24 cellular contexts compared by ENCODE assay signal in the genomic region with DNA sequence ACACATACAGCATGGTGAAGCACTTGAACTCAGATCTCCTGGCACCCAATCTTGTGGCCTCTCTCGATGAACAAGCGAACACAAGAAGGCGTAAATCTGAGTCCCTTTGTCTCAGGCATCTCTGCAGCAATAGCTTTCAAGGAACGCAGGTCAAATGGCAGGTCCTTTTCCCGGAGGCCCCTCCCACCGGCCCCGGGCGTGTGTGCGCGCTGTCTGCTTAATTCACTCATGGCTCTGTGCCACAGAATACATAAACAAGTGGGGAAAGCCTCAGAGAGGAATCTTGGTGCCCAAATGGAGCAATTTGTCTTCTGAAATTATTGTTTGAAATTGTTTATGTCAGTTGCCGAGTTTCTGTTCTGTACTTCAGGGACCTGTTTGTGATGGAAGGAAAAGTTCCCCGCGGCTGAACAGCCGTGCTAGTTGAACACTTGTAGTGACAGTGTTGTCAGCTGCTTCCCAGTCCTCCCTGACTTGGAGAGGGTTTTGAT. TPM values are rescaled to one million over a fixed set of nuclear protein-coding genes. Genes with fewer than 3 reads are reported as not detected.
DNase-seq lines count a peak whose midpoint lies in the region; ATAC-seq and TF ChIP-seq lines count a peak whose summit lies in the region.
"Had no signal": no experiment of that assay in that cellular context is flagged by ENCODE, and none has a peak within 500 bp of the region (broad histone marks: within the 10 kb centered on the region; RNA-seq: fewer than 3 reads in every experiment).

No MANE protein-coding gene starts in this region.

- peak; percentile 35 for ATAC-seq in left ventricle myocardium superior
- ATAC-seq in psoas muscle = no peak
- ATAC-seq: activated naive CD8-positive, alpha-beta T cell treated with anti-CD3 and anti-CD28 coated beads, Interleukin-2, amount 50 U/mL, for 24 hours; activated T-helper 17 cell treated with anti-CD3 and anti-CD28 coated beads, Interleukin-2, amount 50 U/mL, for 72 hours; natural killer cell; T-helper 17 cell had no signal

- H3K4me3 ChIP-seq in stomach = peak overlapping the region in 3 of 4 donors; percentile 5 to 21 (median 11)
- H3K4me3 ChIP-seq in spleen = peak overlapping the region in 1 of 8 donors; percentile 13
- H3K4me3 ChIP-seq in psoas muscle = no peak overlapping the region
- H3K4me3 ChIP-seq: BLaER1, SJCRH30 had no signal

- peak overlapping the region in 4 of 5 donors; percentile 42 to 80 (median 49) for H3K27ac ChIP-seq in stomach
- no peak overlapping the region for H3K27ac ChIP-seq in spleen
- no peak overlapping the region for H3K27ac ChIP-seq in psoas muscle
- H3K27ac ChIP-seq: BLaER1, SJCRH30 had no signal

- DNase-seq in NCI-H1436 (lab: John Stamatoyannopoulos, UW) (peak; percentile 19), NCI-H1436 treated with DMSO at 0.1 percent for 48 hours (lab: John Stamatoyannopoulos, UW) (no peak), RPMI8226 (peak; percentile 2), left ventricle myocardium superior (peak; percentile 35), stomach (no peak), spleen (no peak), psoas muscle (no peak), SIG-M5 (lab: John Stamatoyannopoulos, UW) (no peak)
- DNase-seq: 8988T; activated CD4-positive, alpha-beta T cell treated with anti-CD3 and anti-CD28 coated beads, Interleukin-2, amount 10 ng/mL, durations not matched to agents 7 days and 5 days; activated naive CD8-positive, alpha-beta T cell treated with anti-CD3 and anti-CD28 coated beads, Interleukin-2, amount 50 U/mL, for 24 hours; HCEC 1CT; hippocampal formation; Karpas-422; natural killer cell; NCI-H2081; posterior cingulate gyrus; small intestine; stimulated activated CD4-positive, alpha-beta T cell treated with anti-CD3 and anti-CD28 coated beads, Interleukin-2, amount 100 ng/mL, for 48 hours; T-helper 17 cell had no signal

- H3K9me3 ChIP-seq in stomach = no peaks in the 10 kb centered on the region
- no peaks in the 10 kb centered on the region for H3K9me3 ChIP-seq in spleen
- H3K9me3 ChIP-seq in psoas muscle = no peaks in the 10 kb centered on the region
- H3K9me3 ChIP-seq: BLaER1, SJCRH30 had no signal

- TF ChIP-seq POLR2A in stomach (IDR thresholded peaks at IDR 0.05) (no peak), spleen (IDR thresholded peaks at IDR 0.05) (no peak)

- peaks cover 0 to 29% (median 0%) of the 10 kb centered on the region in 4 donors for H3K4me1 ChIP-seq in stomach
- no peaks in the 10 kb centered on the region for H3K4me1 ChIP-seq in spleen
- no peaks in the 10 kb centered on the region for H3K4me1 ChIP-seq in psoas muscle
- H3K4me1 ChIP-seq: SJCRH30 had no signal

- TF ChIP-seq EP300 in stomach (IDR thresholded peaks at IDR 0.05) = no peak

- WGBS in stomach, 5 donors = 41 to 52% (median 46%) methylated on average over 11 to 14 of the region's 14 CpGs
- WGBS in spleen, 5 donors = 64 to 84% (median 77%) methylated on average over 14 of the region's 14 CpGs
- 38 to 46% (median 45%) methylated on average over 14 of the region's 14 CpGs for WGBS in psoas muscle, 3 donors

- H3K36me3 ChIP-seq in stomach = no peaks in the 10 kb centered on the region
- no peaks in the 10 kb centered on the region for H3K36me3 ChIP-seq in spleen
- H3K36me3 ChIP-seq in psoas muscle (ENCODE audit: insufficient read depth in 1 of 2, low read depth in 1 of 2) = no peaks in the 10 kb centered on the region
- H3K36me3 ChIP-seq: BLaER1, SJCRH30 had no signal

- intact Hi-C loops in left ventricle myocardium superior (cut with micrococcal nuclease) = no loop called here
- intact Hi-C loops in stomach (cut with DNase I; ENCODE audit: low total_unique reads) = no loop called here
- intact Hi-C loops in spleen (cut with DNase I; ENCODE audit: low total_unique reads) = no loop called here
- intact Hi-C loops in psoas muscle (cut with DNase I) = no loop called here

- no peak for TF ChIP-seq CTCF in stomach (IDR thresholded peaks at IDR 0.05)
- no peak for TF ChIP-seq CTCF in spleen (IDR thresholded peaks at IDR 0.05 in 8 of 11, conservative IDR thresholded peaks at IDR 0.05 in 3 of 11)
- TF ChIP-seq CTCF in psoas muscle (IDR thresholded peaks at IDR 0.05) = no peak

- H3K27me3 ChIP-seq in stomach (peaks cover 0 to 3% (median 0%) of the 10 kb centered on the region in 3 donors), spleen (replicated peaks in 1 of 7) (no peaks in the 10 kb centered on the region), psoas muscle (ENCODE audit: insufficient read depth in 3 of 3, low read length in 2 of 3) (no peaks in the 10 kb centered on the region)
- H3K27me3 ChIP-seq: BLaER1 had no signal

RNA-seq across cellular contexts. Expression of a gene that starts 14.8 kb away (rescaled TPM):
- total RNA-seq in left ventricle myocardium superior (35.7 TPM), stomach (10 to 100 TPM in 4 of 5 donors, 1 to 10 TPM in 1; 1.4 to 61.4 (median 35.1) TPM), spleen (1 to 10 TPM in 3 of 7 donors, under 1 TPM in 4; 0.33 to 2.5 (median 0.98) TPM), psoas muscle (1 to 10 TPM in 1 of 4 donors, under 1 TPM in 3; 0.22 to 1.2 (median 0.62) TPM)
- polyA plus RNA-seq in stomach (1 to 10 TPM; 2.3 to 5.2 (median 3.3) TPM), spleen (under 1 TPM; 0.17 to 0.54 (median 0.29) TPM), psoas muscle (under 1 TPM; 0.04 to 0.19 (median 0.10) TPM)
- total RNA-seq: activated CD4-positive, alpha-beta T cell treated with anti-CD3 and anti-CD28 coated beads, Interleukin-2, amount 10 ng/mL, durations not matched to agents 7 days and 5 days; activated T-helper 17 cell treated with anti-CD3 and anti-CD28 coated beads, Interleukin-2, amount 50 U/mL, for 72 hours; natural killer cell; OCI-LY7; T-helper 17 cell had no signal

Comparison
In these comparisons a context has a peak if more than half of its experiments do, and no peak if none do; other contexts are left out.
1. DNase-seq: peak in NCI-H1436 (single experiment), RPMI8226 (single experiment) and left ventricle myocardium superior (single experiment); none in NCI-H1436 treated with DMSO at 0.1 percent for 48 hours (single experiment), stomach (single experiment), spleen (single experiment), psoas muscle (0 of 2) and SIG-M5 (single experiment).
2. H3K27ac ChIP-seq: peak in stomach (4 of 5); none in spleen (0 of 8) and psoas muscle (single experiment).